ENCODE assay signal across 7 cellular contexts in genomic region chr2:135960598-135961551, GRCh38. TPM values are rescaled to one million over a fixed set of nuclear protein-coding genes. Genes with fewer than 3 reads are reported as not detected.
DNase-seq lines count a peak whose midpoint lies in the region; TF ChIP-seq lines count a peak whose summit lies in the region.

No MANE protein-coding gene starts in this region.

- H3K4me2 ChIP-seq in GM23248 (ENCODE audit: unreplicated experiment) (peak overlapping the region; percentile 40), trophoblast cell (ENCODE audit: low read length) (no peak overlapping the region)

- no peak overlapping the region for H3K4me3 Mint-ChIP-seq in chondrocyte (ENCODE audit: unreplicated experiment)

- no peaks in the 10 kb centered on the region for H3K9me3 Mint-ChIP-seq in chondrocyte (ENCODE audit: low read depth)

- H4K8ac ChIP-seq in trophoblast cell (ENCODE audit: low read depth, low read length): no peak overlapping the region

- H3K36me3 ChIP-seq in GM23248 (ENCODE audit: low read depth) (no peaks in the 10 kb centered on the region; the same call in 1 of the 2 replicates), trophoblast cell (ENCODE audit: control insufficient read depth in 1 of 2, insufficient read depth in 2 of 2, low read length in 2 of 2) (peaks cover 0 to 2% of the 10 kb centered on the region in 2 experiments)

- no peak for TF ChIP-seq CTCF in chondrocyte (IDR thresholded peaks at IDR 0.05)

- H2BK5ac ChIP-seq in trophoblast cell (ENCODE audit: low read depth, low read length, poor library complexity): no peak overlapping the region

- H3K9me3 ChIP-seq in GM23248 (ENCODE audit: low read depth) (no peaks in the 10 kb centered on the region), trophoblast cell (ENCODE audit: insufficient read depth, low read depth, low read length) (no peaks in the 10 kb centered on the region)

- peak overlapping the region; percentile 33 for H3K9ac ChIP-seq in GM23248
- H3K9ac ChIP-seq in trophoblast cell (ENCODE audit: low read length): no peak overlapping the region

- H3K27ac ChIP-seq in GM23248 (peak overlapping the region; percentile 50), trophoblast cell (ENCODE audit: low read depth, low read length) (peak overlapping the region; percentile 34)

- H2AFZ ChIP-seq in GM23248 (no peak overlapping the region), trophoblast cell (ENCODE audit: insufficient read depth, low read length, poor library complexity) (no peak overlapping the region)

- H3K36me3 Mint-ChIP-seq in chondrocyte (ENCODE audit: low read depth): peaks cover 8% of the 10 kb centered on the region

- in situ Hi-C loops in GM23248 (cut with MboI): no loop called here

- H2BK120ac ChIP-seq in trophoblast cell (ENCODE audit: insufficient read depth, low read length, poor library complexity): no peak overlapping the region

- no peak overlapping the region for H3K4ac ChIP-seq in trophoblast cell (ENCODE audit: low read depth, low read length)

- H3K27me3 ChIP-seq in GM23248 (replicated peaks; ENCODE audit: insufficient read depth) (no peaks in the 10 kb centered on the region), trophoblast cell (ENCODE audit: insufficient read depth, low read length) (no peaks in the 10 kb centered on the region)

- no peak overlapping the region for H3K27ac Mint-ChIP-seq in chondrocyte (ENCODE audit: unreplicated experiment)

- DNase-seq in GM23248 (peak; percentile 23), NCI-H526 (lab: John Stamatoyannopoulos, UW) (peak; percentile 92 to 93), cerebellum (ENCODE audit: low spot score) (peak; percentile 64), trophoblast cell (no peak), kidney glomerular epithelial cell (lab: John Stamatoyannopoulos, UW) (no peak), chondrocyte (ENCODE audit: low spot score) (no peak), dedifferentiated amniotic fluid mesenchymal stem cell (ENCODE audit: extremely low spot score) (no peak)

- no peak overlapping the region for H3K14ac ChIP-seq in trophoblast cell (ENCODE audit: low read length)

- H3K79me1 ChIP-seq in trophoblast cell (ENCODE audit: low read length): no peaks in the 10 kb centered on the region

- WGBS in GM23248 (ENCODE audit: low coverage in 1 of 2, low lambda C conversion rate in 2 of 2, missing lambda C conversion rate in 2 of 2), 2 experiments: 71 to 72% methylated on average over 5 of the region's 5 CpGs
- no CpG with 5 or more reads among the region's 5 CpGs for WGBS in trophoblast cell (ENCODE audit: extremely low coverage, insufficient coverage, insufficient read length)

- no peak overlapping the region for H2AK5ac ChIP-seq in trophoblast cell (ENCODE audit: low read length)

- no peak overlapping the region for H4K91ac ChIP-seq in trophoblast cell (ENCODE audit: low read depth, low read length)

- H3K4me1 ChIP-seq in GM23248 (ENCODE audit: insufficient read depth): peaks cover 15% of the 10 kb centered on the region
- H3K4me1 ChIP-seq in trophoblast cell (ENCODE audit: control insufficient read depth in 1 of 2, insufficient read depth in 2 of 2, low read length in 2 of 2): no peaks in the 10 kb centered on the region

- H3K27me3 Mint-ChIP-seq in chondrocyte (ENCODE audit: low read depth): no peaks in the 10 kb centered on the region

- H3K79me2 ChIP-seq in GM23248 (ENCODE audit: insufficient read depth) (peaks cover 88% of the 10 kb centered on the region), trophoblast cell (ENCODE audit: control insufficient read depth, insufficient read depth, low read length, poor library complexity) (no peaks in the 10 kb centered on the region)

- 0 out of 2 replicates have a peak, but pooled peaks cover 8% of the 10 kb centered on the region for H3F3A ChIP-seq in GM23248 (ENCODE audit: insufficient read depth)

- H3K9me2 ChIP-seq in GM23248 (ENCODE audit: insufficient read depth): no peaks in the 10 kb centered on the region

- no peak overlapping the region for H2BK12ac ChIP-seq in trophoblast cell (ENCODE audit: low read length)

- H3K4me3 ChIP-seq in GM23248 (no peak overlapping the region), trophoblast cell (ENCODE audit: low read depth, low read length) (no peak overlapping the region)

- H3K23ac ChIP-seq in trophoblast cell (ENCODE audit: low read length): no peak overlapping the region

- no peak overlapping the region for H4K12ac ChIP-seq in trophoblast cell (ENCODE audit: low read depth, low read length)

- no peak overlapping the region for H3K18ac ChIP-seq in trophoblast cell (ENCODE audit: low read length)

- H4K20me1 ChIP-seq in GM23248 (ENCODE audit: insufficient read depth): 0 out of 2 replicates have a peak, but pooled peaks cover 8% of the 10 kb centered on the region

- peaks cover 24% of the 10 kb centered on the region for H3K4me1 Mint-ChIP-seq in chondrocyte (ENCODE audit: low read depth)

RNA-seq across cellular contexts. Expression of gene DARS1, which starts 24.6 kb away (rescaled TPM):
- 121 and 144 TPM in 2 replicates for total RNA-seq in GM23248 (2014; rRNA removed; shearing (Covaris generic))
- 109 and 111 TPM in 2 replicates for polyA plus RNA-seq in GM23248 (2016; fragmentation: Nextera tagmentation; extraction: Ambion mirVana)
- total RNA-seq in cerebellum (57.9 TPM), chondrocyte (40.3 to 52.3 TPM (median 48.2 TPM) in 3 replicates)
- polyA plus RNA-seq in trophoblast cell (2013): 90.1 and 92.5 TPM in 2 replicates

Comparison
In these comparisons a context has a peak if more than half of its experiments do, and no peak if none do; other contexts are left out.
1. DNase-seq: peak in GM23248 (single experiment), NCI-H526 (2 of 2) and cerebellum (single experiment); none in trophoblast cell (0 of 2), kidney glomerular epithelial cell (single experiment), chondrocyte (single experiment) and dedifferentiated amniotic fluid mesenchymal stem cell (single experiment).